7 cellular contexts compared by ENCODE assay signal in the genomic region with DNA sequence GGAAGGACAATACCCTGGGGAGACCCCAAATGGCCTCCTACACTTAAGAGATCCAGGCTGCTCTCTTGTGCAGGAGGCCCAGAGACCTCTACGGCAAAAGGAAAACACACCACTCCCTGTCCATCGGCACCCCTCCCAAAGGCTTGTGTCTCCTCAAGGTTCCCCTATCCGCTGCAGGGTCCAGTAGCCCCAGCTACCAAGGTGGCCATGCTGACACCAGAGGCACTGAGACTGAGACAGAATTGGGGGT. TPM values are rescaled to one million over a fixed set of nuclear protein-coding genes. Genes with fewer than 3 reads are reported as not detected.
DNase-seq lines count a peak whose midpoint lies in the region; ATAC-seq and TF ChIP-seq lines count a peak whose summit lies in the region.

No MANE protein-coding gene starts in this region.

- intact Hi-C loops in esophagus muscularis mucosa (cut with DNase I) = no loop called here

- H3K9ac ChIP-seq in rectal smooth muscle tissue (ENCODE audit: low read length) = peak overlapping the region; percentile 98

- ATAC-seq in GM21528 (IDR thresholded peaks at IDR 0.05; ENCODE audit: low FRiP score, unreplicated experiment) = no peak
- ATAC-seq in HG02571 (IDR thresholded peaks at IDR 0.05; ENCODE audit: unreplicated experiment) = no peak
- ATAC-seq in GM19351 (IDR thresholded peaks at IDR 0.05; ENCODE audit: unreplicated experiment) = no peak

- H3K27me3 ChIP-seq in HL-60 (ENCODE audit: insufficient read depth, poor library complexity, severe bottlenecking) = no peaks in the 10 kb centered on the region
- no peaks in the 10 kb centered on the region for H3K27me3 ChIP-seq in esophagus muscularis mucosa
- H3K27me3 ChIP-seq in rectal smooth muscle tissue (ENCODE audit: control insufficient read depth, insufficient read depth, low read length) = no peaks in the 10 kb centered on the region

- peaks cover 26 to 44% (median 35%) of the 10 kb centered on the region in 4 donors for H3K36me3 ChIP-seq in esophagus muscularis mucosa
- peaks cover 25% of the 10 kb centered on the region for H3K36me3 ChIP-seq in rectal smooth muscle tissue (ENCODE audit: control insufficient read depth, insufficient read depth, low read length)

- H3K4me3 ChIP-seq in HL-60 (replicated peaks; ENCODE audit: insufficient read depth, low read length) (peak overlapping the region; percentile 90), esophagus muscularis mucosa (peak overlapping the region; percentile 78 to 88 (median 83)), rectal smooth muscle tissue (ENCODE audit: low read length) (peak overlapping the region; percentile 94)

- DNase-seq in HL-60 (ENCODE audit: low read depth in 1 of 2, low spot score in 1 of 2) = peak in 1 of 2 experiments; percentile 25
- DNase-seq in UCSD-AML1 (lab: John Stamatoyannopoulos, UW; ENCODE audit: unreplicated experiment) = peak; percentile 58
- DNase-seq in esophagus muscularis mucosa (ENCODE audit: extremely low spot score) = no peak

- WGBS in esophagus muscularis mucosa = no CpG with 5 or more reads among the region's 3 CpGs

- H3K4me1 ChIP-seq in esophagus muscularis mucosa = peaks cover 56 to 73% (median 64%) of the 10 kb centered on the region in 4 donors
- peaks cover 45% of the 10 kb centered on the region for H3K4me1 ChIP-seq in rectal smooth muscle tissue (ENCODE audit: control insufficient read depth, insufficient read depth, low read length)

- H3K9me3 ChIP-seq in esophagus muscularis mucosa = no peaks in the 10 kb centered on the region

- H3K27ac ChIP-seq in HL-60 (replicated peaks) (peak overlapping the region; percentile 88), esophagus muscularis mucosa (replicated peaks in 1 of 4) (peak overlapping the region; percentile 94 to 99 (median 98)), rectal smooth muscle tissue (ENCODE audit: low read depth, low read length) (peak overlapping the region; percentile 97)

- no peak for TF ChIP-seq EP300 in esophagus muscularis mucosa (IDR thresholded peaks at IDR 0.05)

- TF ChIP-seq CTCF in HL-60 (IDR thresholded peaks at IDR 0.05; ENCODE audit: insufficient read depth, low read length) (no peak), esophagus muscularis mucosa (IDR thresholded peaks at IDR 0.05) (no peak)

- no peak for TF ChIP-seq POLR2A in esophagus muscularis mucosa (IDR thresholded peaks at IDR 0.05; ENCODE audit: low read depth)

RNA-seq across cellular contexts. Expression of a gene that starts 0.6 kb away (rescaled TPM):
- total RNA-seq in esophagus muscularis mucosa = 10 to 100 TPM; 14.4 to 43.9 (median 24.4) TPM

RNA-seq across cellular contexts. Expression of a gene that starts 2.9 kb away (rescaled TPM):
- total RNA-seq in esophagus muscularis mucosa = 10 to 100 TPM; 13.8 to 19.9 (median 16.9) TPM

RNA-seq across cellular contexts. Expression of a gene that starts 27.3 kb away (rescaled TPM):
- total RNA-seq in esophagus muscularis mucosa = 100 to 1,000 TPM; 161 to 243 (median 202) TPM

RNA-seq across cellular contexts. Expression of a gene that starts 30.2 kb away (rescaled TPM):
- total RNA-seq in esophagus muscularis mucosa = 1 to 10 TPM; 2.1 to 3.2 (median 2.4) TPM

RNA-seq across cellular contexts. Expression of a gene that starts 31.8 kb away (rescaled TPM):
- 10 to 100 TPM; 53.2 to 81.0 (median 62.7) TPM for total RNA-seq in esophagus muscularis mucosa
